In the genomic region with DNA sequence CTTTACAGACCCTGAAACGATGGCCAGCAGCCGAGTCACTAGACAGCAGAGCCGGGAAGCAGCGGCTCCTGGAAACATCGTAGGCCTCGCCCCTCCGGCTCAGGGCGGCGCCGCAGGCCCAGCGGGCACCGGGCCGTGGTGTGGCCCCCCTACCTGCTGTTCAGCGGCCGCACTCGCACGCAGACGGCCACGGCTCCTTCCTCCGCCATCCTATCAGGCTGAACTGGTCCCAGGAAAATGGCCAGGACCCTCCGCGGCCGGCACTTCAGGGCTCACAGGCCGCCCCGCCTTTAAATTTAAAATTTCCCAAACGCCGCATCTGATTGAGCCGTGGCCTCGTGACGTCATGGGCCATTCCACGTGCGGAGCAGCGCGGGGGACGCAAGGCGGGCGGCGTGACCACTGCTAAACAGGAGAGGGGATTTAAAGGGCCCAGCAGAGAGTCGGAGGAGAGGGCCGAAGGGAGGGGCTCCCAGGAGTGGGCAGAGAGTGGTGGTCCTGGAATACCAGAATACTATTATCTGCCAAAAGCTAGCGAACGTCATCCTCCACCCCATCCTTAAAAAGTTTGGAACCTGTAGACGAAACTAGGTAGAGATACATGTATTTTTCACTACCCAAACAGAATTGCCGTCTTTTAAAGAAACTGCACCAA, we compare ENCODE assay signal across 8 cellular contexts. TPM values are rescaled to one million over a fixed set of nuclear protein-coding genes. Genes with fewer than 3 reads are reported as not detected.
DNase-seq lines count a peak whose midpoint lies in the region; ATAC-seq and TF ChIP-seq lines count a peak whose summit lies in the region.

A gene with protein sequence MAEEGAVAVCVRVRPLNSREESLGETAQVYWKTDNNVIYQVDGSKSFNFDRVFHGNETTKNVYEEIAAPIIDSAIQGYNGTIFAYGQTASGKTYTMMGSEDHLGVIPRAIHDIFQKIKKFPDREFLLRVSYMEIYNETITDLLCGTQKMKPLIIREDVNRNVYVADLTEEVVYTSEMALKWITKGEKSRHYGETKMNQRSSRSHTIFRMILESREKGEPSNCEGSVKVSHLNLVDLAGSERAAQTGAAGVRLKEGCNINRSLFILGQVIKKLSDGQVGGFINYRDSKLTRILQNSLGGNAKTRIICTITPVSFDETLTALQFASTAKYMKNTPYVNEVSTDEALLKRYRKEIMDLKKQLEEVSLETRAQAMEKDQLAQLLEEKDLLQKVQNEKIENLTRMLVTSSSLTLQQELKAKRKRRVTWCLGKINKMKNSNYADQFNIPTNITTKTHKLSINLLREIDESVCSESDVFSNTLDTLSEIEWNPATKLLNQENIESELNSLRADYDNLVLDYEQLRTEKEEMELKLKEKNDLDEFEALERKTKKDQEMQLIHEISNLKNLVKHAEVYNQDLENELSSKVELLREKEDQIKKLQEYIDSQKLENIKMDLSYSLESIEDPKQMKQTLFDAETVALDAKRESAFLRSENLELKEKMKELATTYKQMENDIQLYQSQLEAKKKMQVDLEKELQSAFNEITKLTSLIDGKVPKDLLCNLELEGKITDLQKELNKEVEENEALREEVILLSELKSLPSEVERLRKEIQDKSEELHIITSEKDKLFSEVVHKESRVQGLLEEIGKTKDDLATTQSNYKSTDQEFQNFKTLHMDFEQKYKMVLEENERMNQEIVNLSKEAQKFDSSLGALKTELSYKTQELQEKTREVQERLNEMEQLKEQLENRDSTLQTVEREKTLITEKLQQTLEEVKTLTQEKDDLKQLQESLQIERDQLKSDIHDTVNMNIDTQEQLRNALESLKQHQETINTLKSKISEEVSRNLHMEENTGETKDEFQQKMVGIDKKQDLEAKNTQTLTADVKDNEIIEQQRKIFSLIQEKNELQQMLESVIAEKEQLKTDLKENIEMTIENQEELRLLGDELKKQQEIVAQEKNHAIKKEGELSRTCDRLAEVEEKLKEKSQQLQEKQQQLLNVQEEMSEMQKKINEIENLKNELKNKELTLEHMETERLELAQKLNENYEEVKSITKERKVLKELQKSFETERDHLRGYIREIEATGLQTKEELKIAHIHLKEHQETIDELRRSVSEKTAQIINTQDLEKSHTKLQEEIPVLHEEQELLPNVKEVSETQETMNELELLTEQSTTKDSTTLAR (N-terminal part only) (minus strand): TSS at position 233 of the 655 bp plus-strand sequence. CDS start 24 bp downstream, at position 209.

- peak; percentile 70 for DNase-seq in NCI-H1105 treated with DMSO at 0.1 percent for 48 hours (lab: John Stamatoyannopoulos, UW)
- peak; percentile 71 for DNase-seq in SW480 (ENCODE audit: low spot score)
- DNase-seq in activated naive CD8-positive, alpha-beta T cell treated with anti-CD3 and anti-CD28 coated beads, Interleukin-2, amount 50 U/mL, for 16 hours (ENCODE audit: low read depth, low spot score): peak; percentile 67
- DNase-seq in left cardiac atrium: peak; percentile 89
- peak; percentile 95 for DNase-seq in posterior vena cava (ENCODE audit: low spot score)
- peak; percentile 82 for DNase-seq in ureter (ENCODE audit: low spot score)

- TF ChIP-seq CTCF in GM12875 (IDR thresholded peaks at IDR 0.05; ENCODE audit: borderline replicate concordance, insufficient read depth, low read depth, low read length): no peak

- intact Hi-C loops in left cardiac atrium (cut with DNase I) (no loop called here), posterior vena cava (cut with DNase I) (no loop called here)

- peak within 1 kb of the TSS; percentile 97 for H3K4me3 ChIP-seq in GM12875 (ENCODE audit: low read depth, low read length)

- peak; percentile 93 for ATAC-seq in HG02678 (IDR thresholded peaks at IDR 0.05; ENCODE audit: unreplicated experiment)
- peak; percentile 97 to 98 for ATAC-seq in left cardiac atrium

RNA-seq across cellular contexts. Expression of the gene that starts here (rescaled TPM):
- total RNA-seq in left cardiac atrium: under 1 TPM; 0.31 to 0.71 TPM
- 1 to 10 TPM; 1.9 to 2.2 TPM for total RNA-seq in posterior vena cava
- total RNA-seq in ureter: 1.3 TPM

Comparison
In these comparisons a context has a peak if more than half of its experiments do, and no peak if none do; other contexts are left out.
1. Peak in every context shown above with its lines: DNase-seq, ATAC-seq and H3K4me3 ChIP-seq.
2. Peak in DNase-seq and ATAC-seq in left cardiac atrium; RNA of the gene not detected or under 1 TPM.